ENCODE assay signal across 8 cellular contexts in the genomic region with DNA sequence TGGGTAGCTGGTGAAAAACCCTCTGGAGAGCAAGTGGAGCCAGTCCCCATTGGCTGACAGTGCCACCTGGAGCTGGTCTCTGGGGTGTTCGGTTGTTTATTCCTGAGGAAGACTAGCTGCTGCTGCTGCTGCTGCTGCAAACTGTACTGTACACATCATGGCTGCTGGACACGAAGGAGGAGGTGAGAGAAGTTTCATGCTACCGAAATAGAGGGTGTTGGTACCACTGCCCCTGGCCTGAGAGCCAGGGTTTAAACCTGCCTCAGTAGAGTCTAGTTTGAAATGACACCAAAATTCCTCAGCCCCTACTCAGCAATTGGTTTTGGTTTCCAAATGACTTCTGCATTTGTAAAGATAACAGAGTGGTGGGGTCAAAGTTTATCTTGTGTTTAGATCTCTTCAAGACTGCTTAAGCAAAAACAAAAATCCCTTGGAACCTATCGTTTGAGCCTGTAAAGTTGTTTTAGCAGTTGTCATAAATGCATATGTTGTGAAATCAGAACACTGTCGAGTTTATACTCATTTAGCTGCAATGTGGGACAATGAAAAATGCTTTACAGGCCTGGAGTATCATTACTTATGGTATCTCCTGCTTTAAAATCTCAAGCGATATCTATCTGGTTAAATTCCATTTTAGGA. TPM values are rescaled to one million over a fixed set of nuclear protein-coding genes. Genes with fewer than 3 reads are reported as not detected.
A peak's percentile ranks its signal among the peaks of the same experiment; 100 is the strongest.
DNase-seq lines count a peak whose midpoint lies in the region; ATAC-seq and TF ChIP-seq lines count a peak whose summit lies in the region.

No MANE protein-coding gene starts in this region.

- DNase-seq in midbrain (lab: John Stamatoyannopoulos, UW), result peak; percentile 14
- no peak for DNase-seq in stimulated activated CD4-positive, alpha-beta T cell treated with anti-CD3 and anti-CD28 coated beads, Interleukin-2, amount 100 ng/mL, for 48 hours
- DNase-seq in retina, result no peak
- no peak for DNase-seq in middle frontal gyrus (ENCODE audit: extremely low spot score, low spot score)

- peak overlapping the region; percentile 23 for H3K27ac Mint-ChIP-seq in activated T-helper 17 cell treated with anti-CD3 and anti-CD28 coated beads, Interleukin-2, amount 50 U/mL, for 72 hours

- peaks cover 32% of the 10 kb centered on the region for H3K4me1 Mint-ChIP-seq in activated T-helper 17 cell treated with anti-CD3 and anti-CD28 coated beads, Interleukin-2, amount 50 U/mL, for 72 hours

- no peaks in the 10 kb centered on the region for H3K27me3 Mint-ChIP-seq in activated T-helper 17 cell treated with anti-CD3 and anti-CD28 coated beads, Interleukin-2, amount 50 U/mL, for 72 hours

- ATAC-seq in GM18505 (IDR thresholded peaks at IDR 0.05; ENCODE audit: unreplicated experiment) (peak; percentile 44), HG03432 (IDR thresholded peaks at IDR 0.05; ENCODE audit: unreplicated experiment) (peak; percentile 64), HG03457 (IDR thresholded peaks at IDR 0.05; ENCODE audit: unreplicated experiment) (no peak)
- peak; percentile 58 for ATAC-seq in activated T-helper 17 cell treated with anti-CD3 and anti-CD28 coated beads, Interleukin-2, amount 50 U/mL, for 72 hours (replicated peaks)

- H3K9me3 Mint-ChIP-seq in activated T-helper 17 cell treated with anti-CD3 and anti-CD28 coated beads, Interleukin-2, amount 50 U/mL, for 72 hours, result no peaks in the 10 kb centered on the region

- peaks cover 46% of the 10 kb centered on the region for H3K36me3 Mint-ChIP-seq in activated T-helper 17 cell treated with anti-CD3 and anti-CD28 coated beads, Interleukin-2, amount 50 U/mL, for 72 hours (ENCODE audit: low read depth)

- TF ChIP-seq POLR2A in GM18505 (IDR thresholded peaks at IDR 0.05; ENCODE audit: borderline replicate concordance, extremely low read depth, insufficient read depth, insufficient read length), result peak; percentile 17

- H3K4me3 Mint-ChIP-seq in activated T-helper 17 cell treated with anti-CD3 and anti-CD28 coated beads, Interleukin-2, amount 50 U/mL, for 72 hours, result peak overlapping the region; percentile 54

RNA-seq across cellular contexts. Expression of a gene that starts 40.8 kb away (rescaled TPM):
- total RNA-seq in activated T-helper 17 cell treated with anti-CD3 and anti-CD28 coated beads, Interleukin-2, amount 50 U/mL, for 72 hours, result 100 to 1,000 TPM in 1 of 2 donors, 10 to 100 TPM in 1; 93.9 to 152 TPM
